21 cellular contexts compared by ENCODE assay signal in the genomic region with DNA sequence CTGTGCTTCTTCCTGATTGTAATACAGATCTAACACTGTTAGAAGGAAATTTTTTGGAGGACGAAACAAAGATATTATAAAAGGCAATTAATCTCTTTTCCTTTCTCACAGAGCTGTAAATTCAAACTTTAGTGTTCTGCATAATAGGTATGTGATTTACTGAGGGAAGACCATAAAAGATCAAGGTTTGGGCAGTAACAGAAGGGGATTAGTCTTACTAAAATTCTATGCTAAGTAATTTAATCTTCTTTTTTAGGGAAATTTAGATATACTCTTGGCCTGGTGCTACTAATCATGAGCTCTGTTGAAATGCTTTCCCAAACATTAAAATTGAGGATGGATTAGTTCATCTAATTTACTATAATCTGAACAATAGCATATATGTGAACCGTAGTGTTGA. TPM values are rescaled to one million over a fixed set of nuclear protein-coding genes. Genes with fewer than 3 reads are reported as not detected.
A peak's percentile ranks its signal among the peaks of the same experiment; 100 is the strongest.
DNase-seq lines count a peak whose midpoint lies in the region; ATAC-seq and TF ChIP-seq lines count a peak whose summit lies in the region.
"Had no signal": no experiment of that assay in that cellular context is flagged by ENCODE, and none has a peak within 500 bp of the region (broad histone marks: within the 10 kb centered on the region; RNA-seq: fewer than 3 reads in every experiment).

No MANE protein-coding gene starts in this region.

- H3K27me3 ChIP-seq in DOHH2 (ENCODE audit: control insufficient read depth, low read length) (no peaks in the 10 kb centered on the region), OCI-LY1 (ENCODE audit: insufficient read depth, low read length) (no peaks in the 10 kb centered on the region), SU-DHL-6 (ENCODE audit: low read length) (no peaks in the 10 kb centered on the region), stomach (no peaks in the 10 kb centered on the region)
- H3K27me3 ChIP-seq: BE2C had no signal

- POLR2A ChIA-PET in HEK293T (lab: Yijun Ruan, JAX) = no interaction called here

- H3K4me2 ChIP-seq in DOHH2 (ENCODE audit: low read length) (peak overlapping the region; percentile 68), OCI-LY1 (ENCODE audit: low read length) (peak overlapping the region; percentile 58), SU-DHL-6 (ENCODE audit: low read depth, low read length, poor library complexity, severe bottlenecking) (peak overlapping the region; percentile 66)
- H3K4me2 ChIP-seq: A549; BLaER1 treated with 17β-estradiol and CSF1 and Interleukin-3, amounts not matched to agents 10 nM and 100 nM had no signal

- H3K36me3 ChIP-seq in DOHH2 (ENCODE audit: control insufficient read depth, low read length) (no peaks in the 10 kb centered on the region), OCI-LY1 (ENCODE audit: insufficient read depth, low read length) (no peaks in the 10 kb centered on the region), SU-DHL-6 (ENCODE audit: low read length) (no peaks in the 10 kb centered on the region), stomach (no peaks in the 10 kb centered on the region)
- H3K36me3 ChIP-seq: BE2C; BLaER1 treated with 17β-estradiol and CSF1 and Interleukin-3, amounts not matched to agents 10 nM and 100 nM; HAP-1 had no signal

- no peak for ATAC-seq in HG03442 (IDR thresholded peaks at IDR 0.05; ENCODE audit: unreplicated experiment)
- ATAC-seq: A549 had no signal

- TF ChIP-seq CTCF in DOHH2 (IDR thresholded peaks at IDR 0.05; ENCODE audit: low read depth, low read length, poor library complexity, severe bottlenecking) (no peak), OCI-LY1 (IDR thresholded peaks at IDR 0.05; ENCODE audit: low read length) (no peak), SU-DHL-6 (IDR thresholded peaks at IDR 0.05; ENCODE audit: insufficient read depth, low read length, poor library complexity, severe bottlenecking) (no peak), stomach (IDR thresholded peaks at IDR 0.05) (no peak)

- no peak for TF ChIP-seq POLR2A in stomach (IDR thresholded peaks at IDR 0.05)

- H3K4me3 ChIP-seq in DOHH2 (ENCODE audit: low read length) = peak overlapping the region; percentile 43
- peak overlapping the region; percentile 56 for H3K4me3 ChIP-seq in OCI-LY1 (ENCODE audit: low read depth, low read length, poor library complexity, severe bottlenecking)
- H3K4me3 ChIP-seq in SU-DHL-6 (ENCODE audit: insufficient read depth, low read length, poor library complexity, severe bottlenecking) = peak overlapping the region; percentile 8
- H3K4me3 ChIP-seq in stomach = no peak overlapping the region
- H3K4me3 ChIP-seq: A549; BLaER1 treated with 17β-estradiol and CSF1 and Interleukin-3, amounts not matched to agents 10 nM and 100 nM; HAP-1 had no signal

- H3K79me2 ChIP-seq in DOHH2 (ENCODE audit: control insufficient read depth, low read length) (no peaks in the 10 kb centered on the region), OCI-LY1 (ENCODE audit: insufficient read depth, low read length) (no peaks in the 10 kb centered on the region), SU-DHL-6 (ENCODE audit: insufficient read depth, low read length) (no peaks in the 10 kb centered on the region)

- 83 to 97% (median 94%) methylated on average over 2 of the region's 2 CpGs for WGBS in stomach, 5 donors

- H3K9ac ChIP-seq in OCI-LY1 (ENCODE audit: low read length) (peak overlapping the region; percentile 60), SU-DHL-6 (ENCODE audit: low read length) (peak overlapping the region; percentile 32)
- H3K9ac ChIP-seq: BLaER1 treated with 17β-estradiol and CSF1 and Interleukin-3, amounts not matched to agents 10 nM and 100 nM had no signal

- H3K9me3 ChIP-seq in DOHH2 (ENCODE audit: control insufficient read depth, insufficient read depth, low read length) = no peaks in the 10 kb centered on the region
- no peaks in the 10 kb centered on the region for H3K9me3 ChIP-seq in OCI-LY1 (ENCODE audit: low read length)
- no peaks in the 10 kb centered on the region for H3K9me3 ChIP-seq in SU-DHL-6 (ENCODE audit: insufficient read depth, low read length)
- no peaks in the 10 kb centered on the region for H3K9me3 ChIP-seq in stomach
- H3K9me3 ChIP-seq: A549; BE2C; BLaER1 treated with 17β-estradiol and CSF1 and Interleukin-3, amounts not matched to agents 10 nM and 100 nM; HAP-1 had no signal

- DNase-seq in HEK293T (ENCODE audit: extremely low spot score) (no peak), stomach (no peak), kidney tubule cell (ENCODE audit: low spot score) (no peak)
- DNase-seq: 8988T; ACHN; AML-193; BE2C; CD4-positive, alpha-beta T cell; CD8-positive, alpha-beta memory T cell; DMS 273 treated with DMSO at 0.1 percent for 48 hours; DMS79; GF-D8; GOT3 had no signal

- H3K27ac ChIP-seq in DOHH2 (ENCODE audit: low read depth, low read length) (peak overlapping the region; percentile 80), OCI-LY1 (ENCODE audit: low read depth, low read length, poor library complexity, severe bottlenecking) (peak overlapping the region; percentile 76), SU-DHL-6 (ENCODE audit: low read depth, low read length) (peak overlapping the region; percentile 81), stomach (no peak overlapping the region)
- H3K27ac ChIP-seq: A549; BLaER1 treated with 17β-estradiol and CSF1 and Interleukin-3, amounts not matched to agents 10 nM and 100 nM had no signal

- no peaks in the 10 kb centered on the region for H3K9me2 ChIP-seq in DOHH2 (replicated peaks; ENCODE audit: control insufficient read depth, low read length)
- H3K9me2 ChIP-seq in OCI-LY1 (ENCODE audit: low read depth, low read length) = no peaks in the 10 kb centered on the region
- no peaks in the 10 kb centered on the region for H3K9me2 ChIP-seq in SU-DHL-6 (replicated peaks; ENCODE audit: insufficient read depth, low read length)

- H4K20me1 ChIP-seq in DOHH2 (ENCODE audit: control insufficient read depth, insufficient read depth, low read depth, low read length) (no peaks in the 10 kb centered on the region), OCI-LY1 (ENCODE audit: insufficient read depth, low read length) (no peaks in the 10 kb centered on the region), SU-DHL-6 (ENCODE audit: low read depth, low read length) (no peaks in the 10 kb centered on the region)
- H4K20me1 ChIP-seq: BLaER1 treated with 17β-estradiol and CSF1 and Interleukin-3, amounts not matched to agents 10 nM and 100 nM had no signal

- intact Hi-C loops in stomach (cut with DNase I; ENCODE audit: low total_unique reads) = no loop called here

- no peak for TF ChIP-seq EP300 in stomach (IDR thresholded peaks at IDR 0.05)

- H2AFZ ChIP-seq in OCI-LY1 (ENCODE audit: low read length) (no peak overlapping the region; the same call in 1 of the 2 replicates), SU-DHL-6 (ENCODE audit: low read depth, low read length, severe bottlenecking) (peak overlapping the region; percentile 3)

- H3K4me1 ChIP-seq in DOHH2 (ENCODE audit: control insufficient read depth, low read length) (peaks cover 70% of the 10 kb centered on the region), OCI-LY1 (ENCODE audit: insufficient read depth, low read length, severe bottlenecking) (peaks cover 59% of the 10 kb centered on the region), stomach (no peaks in the 10 kb centered on the region)
- H3K4me1 ChIP-seq: A549; BLaER1 treated with 17β-estradiol and CSF1 and Interleukin-3, amounts not matched to agents 10 nM and 100 nM had no signal

- 0 out of 2 replicates have a peak, but pooled peaks cover 6% of the 10 kb centered on the region for H3F3A ChIP-seq in DOHH2 (ENCODE audit: control insufficient read depth, insufficient read depth)
- H3F3A ChIP-seq in OCI-LY1 (ENCODE audit: insufficient read depth, low read length) = no peaks in the 10 kb centered on the region
- peaks cover 21% of the 10 kb centered on the region; the same call in 1 of the 2 replicates for H3F3A ChIP-seq in SU-DHL-6 (ENCODE audit: insufficient read depth)

- CTCF ChIA-PET in HEK293T (lab: Yijun Ruan, JAX) = no interaction called here

TF ChIP-seq in HEK293T, 16 proteins besides CTCF, POLR2A, EP300 and RAD21:
- TF ChIP-seq, protein P1, sequence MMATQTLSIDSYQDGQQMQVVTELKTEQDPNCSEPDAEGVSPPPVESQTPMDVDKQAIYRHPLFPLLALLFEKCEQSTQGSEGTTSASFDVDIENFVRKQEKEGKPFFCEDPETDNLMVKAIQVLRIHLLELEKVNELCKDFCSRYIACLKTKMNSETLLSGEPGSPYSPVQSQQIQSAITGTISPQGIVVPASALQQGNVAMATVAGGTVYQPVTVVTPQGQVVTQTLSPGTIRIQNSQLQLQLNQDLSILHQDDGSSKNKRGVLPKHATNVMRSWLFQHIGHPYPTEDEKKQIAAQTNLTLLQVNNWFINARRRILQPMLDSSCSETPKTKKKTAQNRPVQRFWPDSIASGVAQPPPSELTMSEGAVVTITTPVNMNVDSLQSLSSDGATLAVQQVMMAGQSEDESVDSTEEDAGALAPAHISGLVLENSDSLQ (IDR thresholded peaks at IDR 0.05) = peak; percentile 53; the same call in 1 of the 2 replicates
- TF ChIP-seq ZNF384 (IDR thresholded peaks at IDR 0.05) = no peak

RNA-seq across cellular contexts. Expression of a gene that starts 8.8 kb away (rescaled TPM):
- 10 to 100 TPM in 2 of 5 donors, 1 to 10 TPM in 2, not detected in 1; 1.3 to 26.6 (median 8.6) TPM for total RNA-seq in stomach
- 1 to 10 TPM; 1.6 to 4.4 (median 3.7) TPM for polyA plus RNA-seq in stomach
- total RNA-seq: G401 had no signal

RNA-seq across cellular contexts. Expression of a gene that starts 11.0 kb away (rescaled TPM):
- 10 to 100 TPM in 4 of 5 donors, 1 to 10 TPM in 1; 7.0 to 86.5 (median 15.2) TPM for total RNA-seq in stomach
- polyA plus RNA-seq in stomach = 10 to 100 TPM in 1 of 3 donors, 1 to 10 TPM in 2; 4.2 to 14.7 (median 9.5) TPM

Comparison
In these comparisons a context has a peak if more than half of its experiments do, and no peak if none do; other contexts are left out.
1. H3K27ac ChIP-seq: peak in DOHH2 (single experiment), OCI-LY1 (single experiment) and SU-DHL-6 (single experiment); none in stomach (0 of 5).
2. H3K4me3 ChIP-seq: peak in DOHH2 (single experiment), OCI-LY1 (single experiment) and SU-DHL-6 (single experiment); none in stomach (0 of 4).
3. Peak in every context shown above with its lines, with median percentiles within 50 percentile points of each other: H3K4me2 ChIP-seq.